In the genomic region with DNA sequence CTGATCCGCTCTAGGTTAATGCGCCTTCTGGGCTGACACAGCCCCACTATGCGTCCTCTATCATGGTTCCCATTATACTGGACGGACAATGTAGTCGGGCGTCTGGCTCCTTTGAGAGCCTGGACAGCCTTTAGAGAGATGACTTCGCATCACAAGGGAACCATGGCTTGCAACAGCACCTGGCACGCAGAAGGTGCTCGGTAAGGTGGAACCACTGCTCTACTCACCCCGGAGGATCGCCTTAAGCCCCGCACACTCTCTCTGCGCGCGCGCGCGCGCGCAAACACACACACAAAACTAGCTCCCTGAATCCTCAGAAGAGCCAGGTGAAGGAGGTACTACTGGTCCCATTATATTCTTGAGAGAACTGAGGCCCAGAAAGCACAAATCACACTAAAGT, we compare ENCODE assay signal across 9 cellular contexts. TPM values are rescaled to one million over a fixed set of nuclear protein-coding genes. Genes with fewer than 3 reads are reported as not detected.
DNase-seq lines count a peak whose midpoint lies in the region; FAIRE-seq and TF ChIP-seq lines count a peak whose summit lies in the region.
"Had no signal": no experiment of that assay in that cellular context is flagged by ENCODE, and none has a peak within 500 bp of the region (broad histone marks: within the 10 kb centered on the region; RNA-seq: fewer than 3 reads in every experiment).

No MANE protein-coding gene starts in this region.

- H3K4me3 ChIP-seq in keratinocyte (ENCODE audit: control insufficient read depth in 2 of 3, extremely low read depth in 1 of 3, insufficient read depth in 2 of 3, low read depth in 1 of 3, low read length in 3 of 3): peak overlapping the region in 2 of 3 experiments; percentile 30 to 48

- H2AFZ ChIP-seq in keratinocyte (ENCODE audit: control insufficient read depth, low read length): no peak overlapping the region

- peaks cover 14% of the 10 kb centered on the region for H3K4me1 ChIP-seq in keratinocyte (ENCODE audit: control insufficient read depth, extremely low read depth, insufficient read depth, low read length)

- peaks cover 7% of the 10 kb centered on the region for H3K36me3 Mint-ChIP-seq in T-helper 1 cell treated with Interleukin-12 subunit alpha and Interleukin-12 subunit beta and Interleukin-4 antibody, amounts not matched to agents 30 μg/mL and 1 μg/mL, for 36 hours (ENCODE audit: low read depth)
- peaks cover 2% of the 10 kb centered on the region for H3K36me3 Mint-ChIP-seq in activated naive CD8-positive, alpha-beta T cell treated with anti-CD3 and anti-CD28 coated beads for 36 hours

- peak overlapping the region; percentile 80 for H3K4me2 ChIP-seq in keratinocyte (ENCODE audit: control insufficient read depth, extremely low read depth, insufficient read depth, low read depth, low read length)

- no peaks in the 10 kb centered on the region for H3K9me1 ChIP-seq in keratinocyte (ENCODE audit: control insufficient read depth, extremely low read depth, insufficient read depth, low read length)

- H3K9ac ChIP-seq in keratinocyte (ENCODE audit: control insufficient read depth, extremely low read depth, insufficient read depth, low read length): peak overlapping the region; percentile 58

- no peaks in the 10 kb centered on the region for H3K27me3 ChIP-seq in keratinocyte (ENCODE audit: control insufficient read depth, extremely low read depth, insufficient read depth, low read length)

- no peak for DNase-seq in T-helper 1 cell
- DNase-seq in activated naive CD8-positive, alpha-beta T cell treated with anti-CD3 and anti-CD28 coated beads for 36 hours: no peak
- DNase-seq in keratinocyte (ENCODE audit: low read depth, low spot score): no peak
- DNase-seq in substantia nigra (lab: John Stamatoyannopoulos, UW): peak in 3 of 49 donors; percentile 10 to 43 (median 35)
- no peak for DNase-seq in frontal cortex (ENCODE audit: low spot score in 2 of 2)
- DNase-seq in NCI-H1092 treated with DMSO at 0.1 percent for 48 hours (lab: John Stamatoyannopoulos, UW): no peak
- no peak for DNase-seq in cerebellar nuclear complex (lab: John Stamatoyannopoulos, UW)
- DNase-seq: KG1 had no signal

- H3K4me3 Mint-ChIP-seq in T-helper 1 cell treated with Interleukin-12 subunit alpha and Interleukin-12 subunit beta and Interleukin-4 antibody, amounts not matched to agents 30 μg/mL and 1 μg/mL, for 36 hours: peak overlapping the region; percentile 65
- H3K4me3 Mint-ChIP-seq in activated naive CD8-positive, alpha-beta T cell treated with anti-CD3 and anti-CD28 coated beads for 36 hours: peak overlapping the region; percentile 62

- no peak for TF ChIP-seq CTCF in keratinocyte (optimal IDR thresholded peaks at IDR 0.05 in 1 of 3, IDR thresholded peaks at IDR 0.05 in 1 of 3, conservative IDR thresholded peaks at IDR 0.05 in 1 of 3; ENCODE audit: extremely low read depth in 1 of 3, insufficient read depth in 2 of 3, low read length in 3 of 3)

- H3K9me3 Mint-ChIP-seq in T-helper 1 cell treated with Interleukin-12 subunit alpha and Interleukin-12 subunit beta and Interleukin-4 antibody, amounts not matched to agents 30 μg/mL and 1 μg/mL, for 36 hours: no peaks in the 10 kb centered on the region
- H3K9me3 Mint-ChIP-seq in activated naive CD8-positive, alpha-beta T cell treated with anti-CD3 and anti-CD28 coated beads for 36 hours: no peaks in the 10 kb centered on the region

- H3K9me3 ChIP-seq in keratinocyte (ENCODE audit: control insufficient read depth, low read depth, low read length): no peaks in the 10 kb centered on the region

- no peaks in the 10 kb centered on the region for H3K79me2 ChIP-seq in keratinocyte (ENCODE audit: control insufficient read depth, insufficient read depth, low read length)

- H4K20me1 ChIP-seq in keratinocyte (ENCODE audit: control insufficient read depth, extremely low read depth, insufficient read depth, low read length): no peaks in the 10 kb centered on the region

- peak overlapping the region; percentile 68 for H3K27ac Mint-ChIP-seq in T-helper 1 cell treated with Interleukin-12 subunit alpha and Interleukin-12 subunit beta and Interleukin-4 antibody, amounts not matched to agents 30 μg/mL and 1 μg/mL, for 36 hours
- H3K27ac Mint-ChIP-seq in activated naive CD8-positive, alpha-beta T cell treated with anti-CD3 and anti-CD28 coated beads for 36 hours: peak overlapping the region; percentile 73

- dilution Hi-C loops in keratinocyte (cut with MboI; ENCODE audit: extremely low pct_ligation_motif_present, low sequenced_read_pairs): no loop called here

- FAIRE-seq in keratinocyte (lab: Jason Lieb, UNC): no peak
- no peak for FAIRE-seq in frontal cortex (lab: Jason Lieb, UNC)

- peaks cover 22% of the 10 kb centered on the region for H3K4me1 Mint-ChIP-seq in T-helper 1 cell treated with Interleukin-12 subunit alpha and Interleukin-12 subunit beta and Interleukin-4 antibody, amounts not matched to agents 30 μg/mL and 1 μg/mL, for 36 hours (ENCODE audit: low read depth)
- peaks cover 21% of the 10 kb centered on the region for H3K4me1 Mint-ChIP-seq in activated naive CD8-positive, alpha-beta T cell treated with anti-CD3 and anti-CD28 coated beads for 36 hours

- H3K27ac ChIP-seq in keratinocyte (ENCODE audit: control insufficient read depth, insufficient read depth, low read length): no peak overlapping the region
- peak overlapping the region; percentile 85 for H3K27ac ChIP-seq in substantia nigra (ENCODE audit: low read depth, low read length, poor library complexity, severe bottlenecking)

- no peaks in the 10 kb centered on the region for H3K36me3 ChIP-seq in keratinocyte (ENCODE audit: control insufficient read depth in 2 of 2, extremely low read depth in 1 of 2, insufficient read depth in 2 of 2, low read length in 2 of 2)

- no peaks in the 10 kb centered on the region for H3K27me3 Mint-ChIP-seq in T-helper 1 cell treated with Interleukin-12 subunit alpha and Interleukin-12 subunit beta and Interleukin-4 antibody, amounts not matched to agents 30 μg/mL and 1 μg/mL, for 36 hours (ENCODE audit: low read depth)
- no peaks in the 10 kb centered on the region for H3K27me3 Mint-ChIP-seq in activated naive CD8-positive, alpha-beta T cell treated with anti-CD3 and anti-CD28 coated beads for 36 hours

RNA-seq across cellular contexts. Expression of a gene that starts 7.1 kb away (rescaled TPM):
- 1 to 10 TPM; 8.4 to 8.7 TPM for total RNA-seq in activated naive CD8-positive, alpha-beta T cell treated with anti-CD3 and anti-CD28 coated beads for 36 hours
- polyA plus RNA-seq in keratinocyte: 8.7 to 21.8 TPM (median 13.4 TPM) in 3 replicates
- polyA plus RNA-seq in keratinocyte (2011; ENCODE audit: low read depth): 5.1 TPM
- polyA plus RNA-seq in keratinocyte (2011; cell fraction: cytosol; rRNA removed): 4.5 and 5.4 TPM in 2 replicates
- 45.3 and 68.1 TPM in 2 replicates for polyA plus RNA-seq in keratinocyte (2011; cell fraction: nucleus; rRNA removed)
- 5.9 and 7.0 TPM in 2 replicates for polyA plus RNA-seq in keratinocyte (2012; ENCODE audit: low replicate concordance)
- polyA minus RNA-seq in keratinocyte: 10.7 to 16.4 TPM (median 13.3 TPM) in 3 replicates
- 6.3 TPM for polyA minus RNA-seq in keratinocyte (2011; cell fraction: cytosol; rRNA and poly(A)+ RNA removed)
- polyA minus RNA-seq in keratinocyte (2011; cell fraction: nucleus; rRNA and poly(A)+ RNA removed): 8.4 and 13.5 TPM in 2 replicates
- 34.6 TPM for total RNA-seq in frontal cortex

RNA-seq across cellular contexts. Expression of a gene that starts 8.9 kb away (rescaled TPM):
- 10 to 100 TPM; 41.0 to 47.3 TPM for total RNA-seq in activated naive CD8-positive, alpha-beta T cell treated with anti-CD3 and anti-CD28 coated beads for 36 hours
- 21.0 to 30.3 TPM (median 28.4 TPM) in 3 replicates for polyA plus RNA-seq in keratinocyte
- polyA plus RNA-seq in keratinocyte (2011; ENCODE audit: low read depth): 3.2 TPM
- 16.6 and 25.3 TPM in 2 replicates for polyA plus RNA-seq in keratinocyte (2011; cell fraction: cytosol; rRNA removed)
- polyA plus RNA-seq in keratinocyte (2011; cell fraction: nucleus; rRNA removed): 51.7 and 52.1 TPM in 2 replicates
- polyA plus RNA-seq in keratinocyte (2012; ENCODE audit: low replicate concordance): 16.9 and 28.4 TPM in 2 replicates
- 19.0 to 24.6 TPM (median 20.8 TPM) in 3 replicates for polyA minus RNA-seq in keratinocyte
- polyA minus RNA-seq in keratinocyte (2011; cell fraction: cytosol; rRNA and poly(A)+ RNA removed): 24.7 TPM
- 9.2 and 9.8 TPM in 2 replicates for polyA minus RNA-seq in keratinocyte (2011; cell fraction: nucleus; rRNA and poly(A)+ RNA removed)
- 26.9 TPM for total RNA-seq in frontal cortex

RNA-seq across cellular contexts. Expression of a gene that starts 15.1 kb away (rescaled TPM):
- not detected for total RNA-seq in activated naive CD8-positive, alpha-beta T cell treated with anti-CD3 and anti-CD28 coated beads for 36 hours
- not detected in 3 replicates for polyA plus RNA-seq in keratinocyte
- not detected for polyA plus RNA-seq in keratinocyte (2011; ENCODE audit: low read depth)
- polyA plus RNA-seq in keratinocyte (2011; cell fraction: cytosol; rRNA removed): not detected in 2 replicates
- not detected in 2 replicates for polyA plus RNA-seq in keratinocyte (2011; cell fraction: nucleus; rRNA removed)
- polyA plus RNA-seq in keratinocyte (2012; ENCODE audit: low replicate concordance): 0.39 TPM in 1 of 2 replicates, not detected in the other
- polyA minus RNA-seq in keratinocyte: not detected in 3 replicates
- polyA minus RNA-seq in keratinocyte (2011; cell fraction: cytosol; rRNA and poly(A)+ RNA removed): not detected
- polyA minus RNA-seq in keratinocyte (2011; cell fraction: nucleus; rRNA and poly(A)+ RNA removed): not detected in 2 replicates
- not detected for total RNA-seq in frontal cortex

RNA-seq across cellular contexts. Expression of a gene that starts 40.3 kb away (rescaled TPM):
- total RNA-seq in activated naive CD8-positive, alpha-beta T cell treated with anti-CD3 and anti-CD28 coated beads for 36 hours: 1,000 to 10,000 TPM; 1,052 to 1,089 TPM
- 179 to 329 TPM (median 238 TPM) in 3 replicates for polyA plus RNA-seq in keratinocyte
- 416 TPM for polyA plus RNA-seq in keratinocyte (2011; ENCODE audit: low read depth)
- 288 and 302 TPM in 2 replicates for polyA plus RNA-seq in keratinocyte (2011; cell fraction: cytosol; rRNA removed)
- 296 and 334 TPM in 2 replicates for polyA plus RNA-seq in keratinocyte (2011; cell fraction: nucleus; rRNA removed)
- 433 and 498 TPM in 2 replicates for polyA plus RNA-seq in keratinocyte (2012; ENCODE audit: low replicate concordance)
- 381 to 766 TPM (median 570 TPM) in 3 replicates for polyA minus RNA-seq in keratinocyte
- 308 TPM for polyA minus RNA-seq in keratinocyte (2011; cell fraction: cytosol; rRNA and poly(A)+ RNA removed)
- polyA minus RNA-seq in keratinocyte (2011; cell fraction: nucleus; rRNA and poly(A)+ RNA removed): 104 and 166 TPM in 2 replicates
- 157 TPM for total RNA-seq in frontal cortex

RNA-seq across cellular contexts. Expression of a gene that starts 50.7 kb away (rescaled TPM):
- 100 to 1,000 TPM; 221 to 247 TPM for total RNA-seq in activated naive CD8-positive, alpha-beta T cell treated with anti-CD3 and anti-CD28 coated beads for 36 hours
- polyA plus RNA-seq in keratinocyte: 81.1 to 128 TPM (median 104 TPM) in 3 replicates
- polyA plus RNA-seq in keratinocyte (2011; ENCODE audit: low read depth): 69.6 TPM
- 152 and 166 TPM in 2 replicates for polyA plus RNA-seq in keratinocyte (2011; cell fraction: cytosol; rRNA removed)
- 67.9 and 77.8 TPM in 2 replicates for polyA plus RNA-seq in keratinocyte (2011; cell fraction: nucleus; rRNA removed)
- polyA plus RNA-seq in keratinocyte (2012; ENCODE audit: low replicate concordance): 120 and 191 TPM in 2 replicates
- 85.6 to 98.3 TPM (median 88.7 TPM) in 3 replicates for polyA minus RNA-seq in keratinocyte
- 62.2 TPM for polyA minus RNA-seq in keratinocyte (2011; cell fraction: cytosol; rRNA and poly(A)+ RNA removed)
- polyA minus RNA-seq in keratinocyte (2011; cell fraction: nucleus; rRNA and poly(A)+ RNA removed): 10.1 and 18.5 TPM in 2 replicates
- total RNA-seq in frontal cortex: 4.9 TPM
